Comparison of ENCODE assay signal across 12 cellular contexts in genomic region chrX:135923353-135923752, GRCh38. TPM values are rescaled to one million over a fixed set of nuclear protein-coding genes. Genes with fewer than 3 reads are reported as not detected.
A peak's percentile ranks its signal among the peaks of the same experiment; 100 is the strongest.
DNase-seq lines count a peak whose midpoint lies in the region; ATAC-seq, FAIRE-seq and TF ChIP-seq lines count a peak whose summit lies in the region.
"Had no signal": no experiment of that assay in that cellular context is flagged by ENCODE, and none has a peak within 500 bp of the region (broad histone marks: within the 10 kb centered on the region; RNA-seq: fewer than 3 reads in every experiment).

No MANE protein-coding gene starts in this region.

- no peaks in the 10 kb centered on the region for H3K4me1 Mint-ChIP-seq in WTC11
- no peaks in the 10 kb centered on the region for H3K4me1 Mint-ChIP-seq in activated T-cell treated with anti-CD3 and anti-CD28 coated beads, Interleukin-2, amount 50 U/mL, for 4 hours (ENCODE audit: low read depth)
- H3K4me1 Mint-ChIP-seq: stimulated activated memory B cell treated with anti-CD40 and anti-IgM and Interleukin-4, amounts not matched to agents 10 μg/mL and 1 μg/mL and 100 μg/mL, for 72 hours had no signal

- POLR2A ChIA-PET in WTC11 (lab: Charles Lee) (no interaction called here), HepG2 (lab: Yijun Ruan, JAX) (no interaction called here)

- no peak overlapping the region for H3K4me3 ChIP-seq in GM06990 (replicated peaks; ENCODE audit: low read depth, low read length)
- no peak overlapping the region for H3K4me3 ChIP-seq in KMS-11 (IDR thresholded peaks at IDR 0.05; ENCODE audit: insufficient read depth, low read depth, low read length)
- no peak overlapping the region for H3K4me3 ChIP-seq in HepG2 (replicated peaks in 1 of 3; ENCODE audit: insufficient read depth in 1 of 3, low read depth in 2 of 3, low read length in 3 of 3)
- no peak overlapping the region for H3K4me3 ChIP-seq in smooth muscle cell
- H3K4me3 ChIP-seq in SJCRH30, result no peak overlapping the region

- H3K27me3 Mint-ChIP-seq in WTC11 (ENCODE audit: low read depth), result no peaks in the 10 kb centered on the region
- no peaks in the 10 kb centered on the region for H3K27me3 Mint-ChIP-seq in activated T-cell treated with anti-CD3 and anti-CD28 coated beads, Interleukin-2, amount 50 U/mL, for 4 hours (ENCODE audit: low read depth)
- H3K27me3 Mint-ChIP-seq: dendritic cell treated with granulocyte-macrophage colony-stimulating factor and Interleukin-4, amounts not matched to agents 40 ng/mL and 50 ng/mL, for 4 days; stimulated activated memory B cell treated with anti-CD40 and anti-IgM and Interleukin-4, amounts not matched to agents 10 μg/mL and 1 μg/mL and 100 μg/mL, for 72 hours had no signal

- in situ Hi-C loops in HepG2 (cut with HindIII; ENCODE audit: extremely low pct_ligation_motif_present, low pct_unique_long_range_greater_than_20kb), result no loop called here

- ATAC-seq in WTC11 (peak; percentile 67), HepG2 (no peak)
- no peak for ATAC-seq in activated T-cell treated with anti-CD3 and anti-CD28 coated beads, Interleukin-2, amount 50 U/mL, for 4 hours
- ATAC-seq: stimulated activated memory B cell treated with anti-CD40 and anti-IgM and Interleukin-4, amounts not matched to agents 10 μg/mL and 1 μg/mL and 100 μg/mL, for 72 hours had no signal

- no peak for TF ChIP-seq EP300 in HepG2 (IDR thresholded peaks at IDR 0.05; ENCODE audit: low read depth in 2 of 2, low read length in 2 of 2)
- TF ChIP-seq EP300 in HepG2 (CRISPR knock-in tag; IDR thresholded peaks at IDR 0.05; ENCODE audit: borderline replicate concordance), result no peak

- H3K4me1 ChIP-seq in KMS-11 (ENCODE audit: low read depth, poor library complexity, severe bottlenecking) (no peaks in the 10 kb centered on the region), HepG2 (ENCODE audit: insufficient read depth, low read length) (no peaks in the 10 kb centered on the region), smooth muscle cell (ENCODE audit: low read depth) (no peaks in the 10 kb centered on the region), SJCRH30 (no peaks in the 10 kb centered on the region)
- H3K4me1 ChIP-seq: parathyroid adenoma had no signal

- TF ChIP-seq CTCF in GM06990 (IDR thresholded peaks at IDR 0.05; ENCODE audit: insufficient read depth, low read length, poor library complexity, severe bottlenecking), result peak; percentile 24
- peak; percentile 30; the same call in 1 of the 2 replicates for TF ChIP-seq CTCF in KMS-11 (conservative IDR thresholded peaks at IDR 0.05; ENCODE audit: low read depth, low read length)
- no peak for TF ChIP-seq CTCF in WTC11 (IDR thresholded peaks at IDR 0.05)
- TF ChIP-seq CTCF in HepG2 (CRISPR knock-in tag; IDR thresholded peaks at IDR 0.05), result 0 out of 2 replicates have a peak, but pooled peaks have one; percentile 26
- TF ChIP-seq CTCF in smooth muscle cell (IDR thresholded peaks at IDR 0.05; ENCODE audit: borderline replicate concordance, insufficient read depth, poor library complexity, severe bottlenecking), result no peak

- H3K36me3 Mint-ChIP-seq in WTC11, result no peaks in the 10 kb centered on the region
- H3K36me3 Mint-ChIP-seq in activated T-cell treated with anti-CD3 and anti-CD28 coated beads, Interleukin-2, amount 50 U/mL, for 4 hours (ENCODE audit: insufficient read depth), result no peaks in the 10 kb centered on the region
- H3K36me3 Mint-ChIP-seq: stimulated activated memory B cell treated with anti-CD40 and anti-IgM and Interleukin-4, amounts not matched to agents 10 μg/mL and 1 μg/mL and 100 μg/mL, for 72 hours had no signal

- CTCF ChIA-PET in WTC11 (lab: Charles Lee) (interaction anchor here (0.6 to 1.3 kb wide), 2 partner anchors 9 to 31 kb away, joined by 3 to 10 read pairs; no protein-coding TSS in a partner anchor), HepG2 (lab: Yijun Ruan, JAX; ENCODE audit: low intra/inter-chr PET ratio, low total read pairs) (no interaction called here)

- no peaks in the 10 kb centered on the region for H3K36me3 ChIP-seq in GM06990 (ENCODE audit: control insufficient read depth, insufficient read depth, low read length)
- H3K36me3 ChIP-seq in KMS-11 (ENCODE audit: insufficient read depth), result no peaks in the 10 kb centered on the region
- no peaks in the 10 kb centered on the region for H3K36me3 ChIP-seq in HepG2 (replicated peaks in 1 of 2; ENCODE audit: control insufficient read depth in 1 of 2, insufficient read depth in 2 of 2, low read length in 2 of 2)
- no peaks in the 10 kb centered on the region for H3K36me3 ChIP-seq in smooth muscle cell (ENCODE audit: low read depth)
- H3K36me3 ChIP-seq in SJCRH30, result no peaks in the 10 kb centered on the region

- H3F3A ChIP-seq in smooth muscle cell (ENCODE audit: low read depth), result no peaks in the 10 kb centered on the region

- WGBS in HepG2 (ENCODE audit: low lambda C conversion rate), result 70% methylated on average over 4 of the region's 5 CpGs
- WGBS in smooth muscle cell (ENCODE audit: low lambda C conversion rate), result 58% methylated on average over 5 of the region's 5 CpGs

- DNase-seq in GM06990 (ENCODE audit: extremely low read depth, insufficient read length) (no peak), WTC11 (ENCODE audit: low spot score) (peak; percentile 15), HepG2 (ENCODE audit: low spot score) (no peak), smooth muscle cell (lab: John Stamatoyannopoulos, UW; ENCODE audit: unreplicated experiment) (no peak), SJCRH30 (no peak)
- DNase-seq in activated T-cell treated with anti-CD3 and anti-CD28 coated beads, Interleukin-2, amount 50 U/mL, for 4 hours, result no peak
- DNase-seq: NCI-H146 had no signal

- no peak overlapping the region for H3K27ac Mint-ChIP-seq in WTC11
- H3K27ac Mint-ChIP-seq: dendritic cell treated with granulocyte-macrophage colony-stimulating factor and Interleukin-4, amounts not matched to agents 40 ng/mL and 50 ng/mL, for 4 days; stimulated activated memory B cell treated with anti-CD40 and anti-IgM and Interleukin-4, amounts not matched to agents 10 μg/mL and 1 μg/mL and 100 μg/mL, for 72 hours had no signal

- H3K4me3 Mint-ChIP-seq in WTC11, result no peak overlapping the region
- H3K4me3 Mint-ChIP-seq in activated T-cell treated with anti-CD3 and anti-CD28 coated beads, Interleukin-2, amount 50 U/mL, for 4 hours, result no peak overlapping the region
- H3K4me3 Mint-ChIP-seq: dendritic cell treated with granulocyte-macrophage colony-stimulating factor and Interleukin-4, amounts not matched to agents 40 ng/mL and 50 ng/mL, for 4 days; stimulated activated memory B cell treated with anti-CD40 and anti-IgM and Interleukin-4, amounts not matched to agents 10 μg/mL and 1 μg/mL and 100 μg/mL, for 72 hours had no signal

- H2AFZ ChIP-seq in KMS-11 (ENCODE audit: low read depth), result no peak overlapping the region
- H2AFZ ChIP-seq in HepG2 (ENCODE audit: low read length), result no peak overlapping the region
- H2AFZ ChIP-seq in smooth muscle cell (ENCODE audit: low read depth), result no peak overlapping the region
- H2AFZ ChIP-seq: parathyroid adenoma had no signal

- H4K20me1 ChIP-seq in KMS-11 (ENCODE audit: insufficient read depth) (no peaks in the 10 kb centered on the region), HepG2 (ENCODE audit: insufficient read depth, low read length) (no peaks in the 10 kb centered on the region), smooth muscle cell (ENCODE audit: low read depth) (no peaks in the 10 kb centered on the region)

- intact Hi-C loops in HepG2 (cut with micrococcal nuclease; ENCODE audit: unreplicated experiment), result no loop called here

- no peaks in the 10 kb centered on the region; the same call in 1 of the 2 replicates for H3K27me3 ChIP-seq in GM06990 (replicated peaks; ENCODE audit: control insufficient read depth, insufficient read depth, low read length)
- no peaks in the 10 kb centered on the region for H3K27me3 ChIP-seq in KMS-11 (ENCODE audit: insufficient read depth, low read depth)
- no peaks in the 10 kb centered on the region for H3K27me3 ChIP-seq in HepG2 (ENCODE audit: control insufficient read depth in 1 of 2, insufficient read depth in 2 of 2, low read length in 2 of 2)
- H3K27me3 ChIP-seq in smooth muscle cell (ENCODE audit: low read depth), result no peaks in the 10 kb centered on the region
- H3K27me3 ChIP-seq in SJCRH30, result no peaks in the 10 kb centered on the region

- H3K9me3 ChIP-seq in HepG2 (ENCODE audit: low read length) (no peaks in the 10 kb centered on the region), smooth muscle cell (replicated peaks; ENCODE audit: low read depth) (no peaks in the 10 kb centered on the region), SJCRH30 (replicated peaks) (no peaks in the 10 kb centered on the region)

- FAIRE-seq in HepG2 (lab: Jason Lieb, UNC), result no peak

- BruUV-seq in HepG2 (replicated peaks; lab: Mats Ljungman, UMichigan), result no TSS peak

- TF ChIP-seq POLR2A in HepG2 (IDR thresholded peaks at IDR 0.05; ENCODE audit: insufficient read depth in 1 of 2, low read depth in 2 of 2, low read length in 2 of 2), result no peak

- H3K4me2 ChIP-seq in KMS-11 (no peak overlapping the region), HepG2 (ENCODE audit: low read depth, low read length) (no peak overlapping the region), smooth muscle cell (no peak overlapping the region)

- H3K9ac ChIP-seq in KMS-11, result no peak overlapping the region
- no peak overlapping the region for H3K9ac ChIP-seq in HepG2 (ENCODE audit: insufficient read depth, low read depth, low read length)
- no peak overlapping the region for H3K9ac ChIP-seq in smooth muscle cell (ENCODE audit: low read depth)
- H3K9ac ChIP-seq: parathyroid adenoma had no signal

- H3K27ac ChIP-seq in KMS-11 (no peak overlapping the region), HepG2 (ENCODE audit: extremely low read length, insufficient read depth, low read length) (no peak overlapping the region), smooth muscle cell (ENCODE audit: low read depth) (no peak overlapping the region), SJCRH30 (no peak overlapping the region)
- H3K27ac ChIP-seq: parathyroid adenoma had no signal

- no peaks in the 10 kb centered on the region for H3K9me3 Mint-ChIP-seq in WTC11
- H3K9me3 Mint-ChIP-seq in activated T-cell treated with anti-CD3 and anti-CD28 coated beads, Interleukin-2, amount 50 U/mL, for 4 hours, result no peaks in the 10 kb centered on the region
- H3K9me3 Mint-ChIP-seq: dendritic cell treated with granulocyte-macrophage colony-stimulating factor and Interleukin-4, amounts not matched to agents 40 ng/mL and 50 ng/mL, for 4 days; stimulated activated memory B cell treated with anti-CD40 and anti-IgM and Interleukin-4, amounts not matched to agents 10 μg/mL and 1 μg/mL and 100 μg/mL, for 72 hours had no signal

- H3K79me2 ChIP-seq in KMS-11 (ENCODE audit: insufficient read depth, low read depth) (no peaks in the 10 kb centered on the region), HepG2 (ENCODE audit: insufficient read depth, low read length) (no peaks in the 10 kb centered on the region), smooth muscle cell (ENCODE audit: low read depth) (no peaks in the 10 kb centered on the region)
- H3K79me2 ChIP-seq: parathyroid adenoma had no signal

- no peak for TF ChIP-seq RAD21 in HepG2 (CRISPR knock-in tag; IDR thresholded peaks at IDR 0.05)

RNA-seq across cellular contexts. Expression of gene SAGE1, which starts 29.8 kb away (rescaled TPM):
- total RNA-seq in WTC11 (2021) (not detected in 3 replicates), HepG2 (2016; rRNA removed; fragmentation: Illumina TruSeq; extraction: Trizol) (not detected in 2 replicates), smooth muscle cell (not detected in 2 replicates)
- not detected in 2 replicates for total RNA-seq in HepG2 (2016; cell fraction: cytosol; rRNA removed; fragmentation: Illumina TruSeq; extraction: Trizol; ENCODE audit: low read depth)
- not detected in 2 replicates for total RNA-seq in HepG2 (2016; cell fraction: insoluble cytoplasmic fraction; rRNA removed; fragmentation: Illumina TruSeq; extraction: Trizol)
- not detected in 2 replicates for total RNA-seq in HepG2 (2016; cell fraction: membrane; rRNA removed; fragmentation: Illumina TruSeq; extraction: Trizol)
- total RNA-seq in HepG2 (2016; cell fraction: nucleus; rRNA removed; fragmentation: Illumina TruSeq; extraction: Trizol), result not detected in 2 replicates
- polyA plus RNA-seq in HepG2 (2011; rRNA removed) (not detected in 2 replicates), smooth muscle cell (not detected in 2 replicates)
- not detected in 2 replicates for polyA plus RNA-seq in HepG2 (2011; cell fraction: cytosol; rRNA removed)
- polyA plus RNA-seq in HepG2 (2011; cell fraction: nucleus; rRNA removed), result not detected in 2 replicates
- not detected in 2 replicates for polyA plus RNA-seq in HepG2 (2012)
- not detected in 2 replicates for polyA plus RNA-seq in HepG2 (2016; cell fraction: cytosol; fragmentation: Illumina TruSeq; extraction: Trizol; ENCODE audit: low read depth)
- not detected in 2 replicates for polyA plus RNA-seq in HepG2 (2016; cell fraction: insoluble cytoplasmic fraction; fragmentation: Illumina TruSeq; extraction: Trizol; ENCODE audit: low read depth)
- polyA plus RNA-seq in HepG2 (2016; cell fraction: membrane; fragmentation: Illumina TruSeq; extraction: Trizol; ENCODE audit: low read depth), result not detected in 2 replicates
- not detected in 2 replicates for polyA plus RNA-seq in HepG2 (2016; cell fraction: nucleus; fragmentation: Illumina TruSeq; extraction: Trizol; ENCODE audit: insufficient read depth, low read depth)
- polyA minus RNA-seq in HepG2 (2011; rRNA and poly(A)+ RNA removed; ENCODE audit: low replicate concordance), result 0.19 TPM in 1 of 2 replicates, not detected in the other
- polyA minus RNA-seq in HepG2 (2011; cell fraction: cytosol; rRNA and poly(A)+ RNA removed), result not detected in 2 replicates
- polyA minus RNA-seq in HepG2 (2011; cell fraction: nucleus; rRNA and poly(A)+ RNA removed), result not detected in 2 replicates
- total RNA-seq in SJCRH30 (2014; rRNA removed; shearing (Covaris generic)), result 0.08 TPM in 1 of 2 replicates, not detected in the other
- not detected for total RNA-seq in activated T-cell treated with anti-CD3 and anti-CD28 coated beads, Interleukin-2, amount 50 U/mL, for 4 hours
- total RNA-seq: glomerular endothelial cell had no signal

RNA-seq across cellular contexts. Expression of gene CT45A10, which starts 30.1 kb away (rescaled TPM):
- total RNA-seq in WTC11 (2021) (0.33 TPM in 1 of 3 replicates, not detected in the others), HepG2 (2016; rRNA removed; fragmentation: Illumina TruSeq; extraction: Trizol) (not detected in 2 replicates), smooth muscle cell (not detected in 2 replicates)
- total RNA-seq in HepG2 (2016; cell fraction: cytosol; rRNA removed; fragmentation: Illumina TruSeq; extraction: Trizol; ENCODE audit: low read depth), result not detected in 2 replicates
- total RNA-seq in HepG2 (2016; cell fraction: insoluble cytoplasmic fraction; rRNA removed; fragmentation: Illumina TruSeq; extraction: Trizol), result not detected in 2 replicates
- total RNA-seq in HepG2 (2016; cell fraction: membrane; rRNA removed; fragmentation: Illumina TruSeq; extraction: Trizol), result not detected in 2 replicates
- not detected in 2 replicates for total RNA-seq in HepG2 (2016; cell fraction: nucleus; rRNA removed; fragmentation: Illumina TruSeq; extraction: Trizol)
- polyA plus RNA-seq in HepG2 (2011; rRNA removed) (not detected in 2 replicates), smooth muscle cell (not detected in 2 replicates)
- polyA plus RNA-seq in HepG2 (2011; cell fraction: cytosol; rRNA removed), result not detected in 2 replicates
- not detected in 2 replicates for polyA plus RNA-seq in HepG2 (2011; cell fraction: nucleus; rRNA removed)
- not detected in 2 replicates for polyA plus RNA-seq in HepG2 (2012)
- polyA plus RNA-seq in HepG2 (2016; cell fraction: cytosol; fragmentation: Illumina TruSeq; extraction: Trizol; ENCODE audit: low read depth), result not detected in 2 replicates
- not detected in 2 replicates for polyA plus RNA-seq in HepG2 (2016; cell fraction: insoluble cytoplasmic fraction; fragmentation: Illumina TruSeq; extraction: Trizol; ENCODE audit: low read depth)
- polyA plus RNA-seq in HepG2 (2016; cell fraction: membrane; fragmentation: Illumina TruSeq; extraction: Trizol; ENCODE audit: low read depth), result not detected in 2 replicates
- not detected in 2 replicates for polyA plus RNA-seq in HepG2 (2016; cell fraction: nucleus; fragmentation: Illumina TruSeq; extraction: Trizol; ENCODE audit: insufficient read depth, low read depth)
- not detected in 2 replicates for polyA minus RNA-seq in HepG2 (2011; rRNA and poly(A)+ RNA removed; ENCODE audit: low replicate concordance)
- not detected in 2 replicates for polyA minus RNA-seq in HepG2 (2011; cell fraction: cytosol; rRNA and poly(A)+ RNA removed)
- not detected in 2 replicates for polyA minus RNA-seq in HepG2 (2011; cell fraction: nucleus; rRNA and poly(A)+ RNA removed)
- not detected in 2 replicates for total RNA-seq in SJCRH30 (2014; rRNA removed; shearing (Covaris generic))
- not detected for total RNA-seq in activated T-cell treated with anti-CD3 and anti-CD28 coated beads, Interleukin-2, amount 50 U/mL, for 4 hours
- total RNA-seq: glomerular endothelial cell had no signal

RNA-seq across cellular contexts. Expression of gene MMGT1, which starts 50.4 kb away (rescaled TPM):
- total RNA-seq in WTC11 (2021) (15.4 to 18.8 TPM (median 18.1 TPM) in 3 replicates), HepG2 (2016; rRNA removed; fragmentation: Illumina TruSeq; extraction: Trizol) (7.4 and 7.5 TPM in 2 replicates), smooth muscle cell (27.1 and 35.8 TPM in 2 replicates)
- 1.1 and 1.2 TPM in 2 replicates for total RNA-seq in HepG2 (2016; cell fraction: cytosol; rRNA removed; fragmentation: Illumina TruSeq; extraction: Trizol; ENCODE audit: low read depth)
- 7.8 and 7.9 TPM in 2 replicates for total RNA-seq in HepG2 (2016; cell fraction: insoluble cytoplasmic fraction; rRNA removed; fragmentation: Illumina TruSeq; extraction: Trizol)
- total RNA-seq in HepG2 (2016; cell fraction: membrane; rRNA removed; fragmentation: Illumina TruSeq; extraction: Trizol), result 5.4 and 6.7 TPM in 2 replicates
- 9.4 and 10.7 TPM in 2 replicates for total RNA-seq in HepG2 (2016; cell fraction: nucleus; rRNA removed; fragmentation: Illumina TruSeq; extraction: Trizol)
- polyA plus RNA-seq in HepG2 (2011; rRNA removed) (7.1 and 8.8 TPM in 2 replicates), smooth muscle cell (12.5 and 13.6 TPM in 2 replicates)
- polyA plus RNA-seq in HepG2 (2011; cell fraction: cytosol; rRNA removed), result 4.9 and 8.3 TPM in 2 replicates
- polyA plus RNA-seq in HepG2 (2011; cell fraction: nucleus; rRNA removed), result 1.8 and 2.6 TPM in 2 replicates
- polyA plus RNA-seq in HepG2 (2012), result 8.6 and 8.8 TPM in 2 replicates
- 1.1 and 1.2 TPM in 2 replicates for polyA plus RNA-seq in HepG2 (2016; cell fraction: cytosol; fragmentation: Illumina TruSeq; extraction: Trizol; ENCODE audit: low read depth)
- 7.7 and 8.7 TPM in 2 replicates for polyA plus RNA-seq in HepG2 (2016; cell fraction: insoluble cytoplasmic fraction; fragmentation: Illumina TruSeq; extraction: Trizol; ENCODE audit: low read depth)
- polyA plus RNA-seq in HepG2 (2016; cell fraction: membrane; fragmentation: Illumina TruSeq; extraction: Trizol; ENCODE audit: low read depth), result 4.1 and 4.6 TPM in 2 replicates
- polyA plus RNA-seq in HepG2 (2016; cell fraction: nucleus; fragmentation: Illumina TruSeq; extraction: Trizol; ENCODE audit: insufficient read depth, low read depth), result 11.7 and 12.0 TPM in 2 replicates
- polyA minus RNA-seq in HepG2 (2011; rRNA and poly(A)+ RNA removed; ENCODE audit: low replicate concordance), result 9.7 and 15.2 TPM in 2 replicates
- polyA minus RNA-seq in HepG2 (2011; cell fraction: cytosol; rRNA and poly(A)+ RNA removed), result 9.1 and 11.5 TPM in 2 replicates
- 7.2 and 9.0 TPM in 2 replicates for polyA minus RNA-seq in HepG2 (2011; cell fraction: nucleus; rRNA and poly(A)+ RNA removed)
- 22.7 and 24.2 TPM in 2 replicates for total RNA-seq in SJCRH30 (2014; rRNA removed; shearing (Covaris generic))
- total RNA-seq in activated T-cell treated with anti-CD3 and anti-CD28 coated beads, Interleukin-2, amount 50 U/mL, for 4 hours, result 10 to 100 TPM; 25.6 to 29.0 (median 25.8) TPM

RNA-seq across cellular contexts. Expression of gene CT45A9, which starts 51.7 kb away (rescaled TPM):
- total RNA-seq in WTC11 (2021) (not detected in 3 replicates), HepG2 (2016; rRNA removed; fragmentation: Illumina TruSeq; extraction: Trizol) (not detected in 2 replicates), smooth muscle cell (not detected in 2 replicates)
- total RNA-seq in HepG2 (2016; cell fraction: cytosol; rRNA removed; fragmentation: Illumina TruSeq; extraction: Trizol; ENCODE audit: low read depth), result not detected in 2 replicates
- total RNA-seq in HepG2 (2016; cell fraction: insoluble cytoplasmic fraction; rRNA removed; fragmentation: Illumina TruSeq; extraction: Trizol), result not detected in 2 replicates
- not detected in 2 replicates for total RNA-seq in HepG2 (2016; cell fraction: membrane; rRNA removed; fragmentation: Illumina TruSeq; extraction: Trizol)
- not detected in 2 replicates for total RNA-seq in HepG2 (2016; cell fraction: nucleus; rRNA removed; fragmentation: Illumina TruSeq; extraction: Trizol)
- polyA plus RNA-seq in HepG2 (2011; rRNA removed) (not detected in 2 replicates), smooth muscle cell (not detected in 2 replicates)
- polyA plus RNA-seq in HepG2 (2011; cell fraction: cytosol; rRNA removed), result not detected in 2 replicates
- not detected in 2 replicates for polyA plus RNA-seq in HepG2 (2011; cell fraction: nucleus; rRNA removed)
- not detected in 2 replicates for polyA plus RNA-seq in HepG2 (2012)
- polyA plus RNA-seq in HepG2 (2016; cell fraction: cytosol; fragmentation: Illumina TruSeq; extraction: Trizol; ENCODE audit: low read depth), result not detected in 2 replicates
- not detected in 2 replicates for polyA plus RNA-seq in HepG2 (2016; cell fraction: insoluble cytoplasmic fraction; fragmentation: Illumina TruSeq; extraction: Trizol; ENCODE audit: low read depth)
- not detected in 2 replicates for polyA plus RNA-seq in HepG2 (2016; cell fraction: membrane; fragmentation: Illumina TruSeq; extraction: Trizol; ENCODE audit: low read depth)
- polyA plus RNA-seq in HepG2 (2016; cell fraction: nucleus; fragmentation: Illumina TruSeq; extraction: Trizol; ENCODE audit: insufficient read depth, low read depth), result not detected in 2 replicates
- polyA minus RNA-seq in HepG2 (2011; rRNA and poly(A)+ RNA removed; ENCODE audit: low replicate concordance), result not detected in 2 replicates
- polyA minus RNA-seq in HepG2 (2011; cell fraction: cytosol; rRNA and poly(A)+ RNA removed), result not detected in 2 replicates
- polyA minus RNA-seq in HepG2 (2011; cell fraction: nucleus; rRNA and poly(A)+ RNA removed), result not detected in 2 replicates
- not detected in 2 replicates for total RNA-seq in SJCRH30 (2014; rRNA removed; shearing (Covaris generic))
- not detected for total RNA-seq in activated T-cell treated with anti-CD3 and anti-CD28 coated beads, Interleukin-2, amount 50 U/mL, for 4 hours
- total RNA-seq: glomerular endothelial cell had no signal

Comparison
In these comparisons a context has a peak if more than half of its experiments do, and no peak if none do; other contexts are left out.
1. CTCF ChIP-seq: peak in GM06990 (single experiment), KMS-11 (single experiment) and HepG2 (single experiment); none in WTC11 (single experiment) and smooth muscle cell (single experiment).